ENCODE assay signal across 8 cellular contexts in genomic region chr9:98254236-98255063, GRCh38. TPM values are rescaled to one million over a fixed set of nuclear protein-coding genes. Genes with fewer than 3 reads are reported as not detected.
DNase-seq lines count a peak whose midpoint lies in the region; ATAC-seq and TF ChIP-seq lines count a peak whose summit lies in the region.

No MANE protein-coding gene starts in this region.

- no peak for TF ChIP-seq EP300 in sigmoid colon (IDR thresholded peaks at IDR 0.05)

- TF ChIP-seq POLR2A in sigmoid colon (IDR thresholded peaks at IDR 0.05) = no peak

- no peaks in the 10 kb centered on the region for H3K27me3 ChIP-seq in sigmoid colon

- H3K4me1 ChIP-seq in sigmoid colon = peaks cover 0 to 23% (median 18%) of the 10 kb centered on the region in 4 donors

- TF ChIP-seq CTCF in GM12875 (IDR thresholded peaks at IDR 0.05; ENCODE audit: borderline replicate concordance, insufficient read depth, low read depth, low read length) = no peak
- no peak for TF ChIP-seq CTCF in VCaP (conservative IDR thresholded peaks at IDR 0.05)
- TF ChIP-seq CTCF in foreskin fibroblast (IDR thresholded peaks at IDR 0.05; ENCODE audit: low read depth, low read length) = no peak
- TF ChIP-seq CTCF in sigmoid colon (IDR thresholded peaks at IDR 0.05) = no peak

- ATAC-seq in GM21447 (IDR thresholded peaks at IDR 0.05; ENCODE audit: unreplicated experiment) (no peak), HG02763 (IDR thresholded peaks at IDR 0.05; ENCODE audit: unreplicated experiment) (no peak)

- no peaks in the 10 kb centered on the region for H3K36me3 ChIP-seq in sigmoid colon

- no peak for DNase-seq in foreskin fibroblast
- DNase-seq in sigmoid colon = no peak
- DNase-seq in NAMALWA (ENCODE audit: low spot score) = no peak
- DNase-seq in iPS-NIHi11 (ENCODE audit: low spot score) = no peak

- no peaks in the 10 kb centered on the region for H3K9me3 ChIP-seq in sigmoid colon

- intact Hi-C loops in sigmoid colon (cut with DNase I) = loop anchor here (1.0 to 5.0 kb wide), 3 partner anchors 198 to 332 kb away; partner anchors contain the start of genes ANP32B, NANS and TRMO

- H3K4me3 ChIP-seq in GM12875 (ENCODE audit: low read depth, low read length) = peak overlapping the region; percentile 78
- peak overlapping the region; percentile 86 to 93 for H3K4me3 ChIP-seq in foreskin fibroblast (ENCODE audit: low read depth in 1 of 2, low read length in 2 of 2)
- peak overlapping the region; percentile 52 to 95 (median 89) for H3K4me3 ChIP-seq in sigmoid colon

- WGBS in sigmoid colon, 2 donors = 19 to 48% methylated on average over 6 of the region's 6 CpGs

- peak overlapping the region; percentile 91; the same call in 1 of the 2 replicates for H3K27ac ChIP-seq in VCaP
- H3K27ac ChIP-seq in sigmoid colon = peak overlapping the region in 2 of 4 donors; percentile 91 to 95

RNA-seq across cellular contexts. Expression of gene TBC1D2, which starts 1.0 kb away (rescaled TPM):
- 10 to 100 TPM in 1 of 4 donors, 1 to 10 TPM in 3; 4.8 to 13.8 (median 5.3) TPM for total RNA-seq in sigmoid colon
- polyA plus RNA-seq in sigmoid colon = 10 to 100 TPM; 13.3 to 23.8 (median 15.0) TPM
